1 cellular context compared by ENCODE assay signal in genomic region chr10:96714856-96715255, GRCh38.
TF ChIP-seq lines count a peak whose summit lies in the region.

No MANE protein-coding gene starts in this region.

TF ChIP-seq in HepG2, 621 proteins besides CTCF, POLR2A, EP300 and RAD21:
- TF ChIP-seq ZNF362 (CRISPR knock-in tag; IDR thresholded peaks at IDR 0.05; ENCODE audit: borderline replicate concordance) (0 out of 2 replicates have a peak, but pooled peaks have one; percentile 17), FOSL2 (CRISPR knock-in tag; IDR thresholded peaks at IDR 0.05) (no peak)
